Comparison of ENCODE assay signal across 27 cellular contexts in the genomic region with DNA sequence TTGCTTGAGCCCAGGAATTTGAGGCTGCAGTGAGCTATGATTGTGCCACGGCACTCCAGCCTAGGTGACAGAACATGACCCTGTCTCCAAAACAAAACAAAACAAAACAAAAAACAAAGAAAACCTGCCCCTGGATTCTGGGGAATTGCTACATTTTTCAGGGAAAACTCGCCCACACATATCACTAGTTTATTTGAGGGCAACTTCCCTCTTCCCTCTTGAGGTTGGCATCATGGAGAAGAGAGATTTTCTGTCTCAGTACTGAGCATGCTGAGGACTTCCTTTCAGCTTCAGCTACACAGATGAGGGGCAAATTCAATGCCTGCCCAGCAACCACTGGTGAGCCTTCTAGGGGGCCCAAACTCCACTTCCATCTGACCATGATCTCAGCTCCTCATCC.
"Had no signal": no experiment of that assay in that cellular context is flagged by ENCODE, and none has a peak within 500 bp of the region (broad histone marks: within the 10 kb centered on the region; RNA-seq: fewer than 3 reads in every experiment).

No MANE protein-coding gene starts in this region.

- H3K36me3 Mint-ChIP-seq: natural killer cell; stimulated activated memory B cell treated with anti-CD40 and anti-IgM and Interleukin-4, amounts not matched to agents 10 μg/mL and 1 μg/mL and 100 μg/mL, for 72 hours had no signal

- H3K27ac ChIP-seq: colonic mucosa, esophagus muscularis mucosa, foreskin keratinocyte, gastroesophageal sphincter, heart left ventricle, hepatocyte, left lung, ovary, psoas muscle, sigmoid colon, testis, tibial artery, upper lobe of left lung, vagina had no signal

- H3K27me3 ChIP-seq: colonic mucosa, hepatocyte, ovary, testis, upper lobe of left lung, vagina had no signal

- H2AFZ ChIP-seq: hepatocyte had no signal

- H3K36me3 ChIP-seq: colonic mucosa, esophagus muscularis mucosa, gastroesophageal sphincter, heart left ventricle, left lung, ovary, sigmoid colon, tibial artery, upper lobe of left lung, vagina had no signal

- H3K79me2 ChIP-seq: hepatocyte had no signal

- H3K27ac Mint-ChIP-seq: natural killer cell; stimulated activated memory B cell treated with anti-CD40 and anti-IgM and Interleukin-4, amounts not matched to agents 10 μg/mL and 1 μg/mL and 100 μg/mL, for 72 hours had no signal

- DNase-seq: colonic mucosa; dermis blood vessel endothelial cell; effector memory CD4-positive, alpha-beta T cell; foreskin keratinocyte; heart left ventricle; left cardiac atrium; left lung; mammary epithelial cell; natural killer cell; occipital lobe; ovary; posterior cingulate gyrus; psoas muscle; right cardiac atrium; sigmoid colon; stimulated activated CD4-positive, alpha-beta T cell treated with anti-CD3 and anti-CD28 coated beads, Interleukin-2, amount 100 ng/mL, for 24 hours; stimulated activated CD4-positive, alpha-beta T cell treated with anti-CD3 and anti-CD28 coated beads, Interleukin-4, amount 100 ng/mL, for 24 hours; stimulated activated naive CD8-positive, alpha-beta T cell treated with anti-CD3 and anti-CD28 coated beads, Interleukin-15, Interleukin-2, amounts not matched to agents 100 U/mL and 50 U/mL, for 24 hours; substantia nigra; testis; tibial artery; upper lobe of left lung had no signal

- H3K4me3 Mint-ChIP-seq: natural killer cell; stimulated activated memory B cell treated with anti-CD40 and anti-IgM and Interleukin-4, amounts not matched to agents 10 μg/mL and 1 μg/mL and 100 μg/mL, for 72 hours had no signal

- H3K4me3 ChIP-seq: colonic mucosa, esophagus muscularis mucosa, gastroesophageal sphincter, heart left ventricle, hepatocyte, left lung, ovary, psoas muscle, sigmoid colon, testis, tibial artery, upper lobe of left lung, vagina had no signal

- H3K9me3 ChIP-seq: colonic mucosa, esophagus muscularis mucosa, gastroesophageal sphincter, heart left ventricle, left lung, ovary, psoas muscle, sigmoid colon, testis, tibial artery, upper lobe of left lung, vagina had no signal

- H3K9me3 Mint-ChIP-seq: natural killer cell; stimulated activated memory B cell treated with anti-CD40 and anti-IgM and Interleukin-4, amounts not matched to agents 10 μg/mL and 1 μg/mL and 100 μg/mL, for 72 hours had no signal

- H3K4me1 ChIP-seq: colonic mucosa, foreskin keratinocyte, gastroesophageal sphincter, psoas muscle, tibial artery had no signal

- H3K4me2 ChIP-seq: hepatocyte had no signal

- ATAC-seq: foreskin keratinocyte; gastroesophageal sphincter; heart left ventricle; left cardiac atrium; left lung; natural killer cell; psoas muscle; right cardiac atrium; stimulated activated memory B cell treated with anti-CD40 and anti-IgM and Interleukin-4, amounts not matched to agents 10 μg/mL and 1 μg/mL and 100 μg/mL, for 72 hours; stimulated activated naive CD8-positive, alpha-beta T cell treated with anti-CD3 and anti-CD28 coated beads, Interleukin-15, Interleukin-2, amounts not matched to agents 100 U/mL and 50 U/mL, for 24 hours had no signal
